Comparison of ENCODE assay signal across 13 cellular contexts in genomic region chr12:94706250-94706661, GRCh38. TPM values are rescaled to one million over a fixed set of nuclear protein-coding genes. Genes with fewer than 3 reads are reported as not detected.
DNase-seq lines count a peak whose midpoint lies in the region; ATAC-seq and TF ChIP-seq lines count a peak whose summit lies in the region.
"Had no signal": no experiment of that assay in that cellular context is flagged by ENCODE, and none has a peak within 500 bp of the region (broad histone marks: within the 10 kb centered on the region; RNA-seq: fewer than 3 reads in every experiment).

No MANE protein-coding gene starts in this region.

- no peak overlapping the region for H3K27ac ChIP-seq in adrenal gland

- CTCF ChIA-PET in HEK293T (lab: Yijun Ruan, JAX): no interaction called here

- H3K4me3 ChIP-seq in adrenal gland (no peak overlapping the region), BE2C (ENCODE audit: low read depth, low read length) (no peak overlapping the region)

- H3K4me1 Mint-ChIP-seq in activated T-cell treated with anti-CD3 and anti-CD28 coated beads, Interleukin-2, amount 50 U/mL, for 4 hours (ENCODE audit: low read depth): peaks cover 3% of the 10 kb centered on the region
- H3K4me1 Mint-ChIP-seq in activated T-cell treated with anti-CD3 and anti-CD28 coated beads, Interleukin-2, amount 50 U/mL, for 24 hours (ENCODE audit: low read depth): peaks cover 10% of the 10 kb centered on the region
- peaks cover 56% of the 10 kb centered on the region for H3K4me1 Mint-ChIP-seq in stimulated activated memory B cell treated with anti-CD40 and anti-IgM and Interleukin-4, amounts not matched to agents 10 μg/mL and 1 μg/mL and 100 μg/mL, for 72 hours

- TF ChIP-seq CTCF in adrenal gland (IDR thresholded peaks at IDR 0.05) (no peak), BE2C (IDR thresholded peaks at IDR 0.05; ENCODE audit: low read depth, low read length) (no peak)

- no peaks in the 10 kb centered on the region for H3K36me3 Mint-ChIP-seq in activated T-cell treated with anti-CD3 and anti-CD28 coated beads, Interleukin-2, amount 50 U/mL, for 4 hours (ENCODE audit: insufficient read depth)
- H3K36me3 Mint-ChIP-seq in activated T-cell treated with anti-CD3 and anti-CD28 coated beads, Interleukin-2, amount 50 U/mL, for 24 hours (ENCODE audit: low read depth): no peaks in the 10 kb centered on the region
- peaks cover 5% of the 10 kb centered on the region for H3K36me3 Mint-ChIP-seq in stimulated activated memory B cell treated with anti-CD40 and anti-IgM and Interleukin-4, amounts not matched to agents 10 μg/mL and 1 μg/mL and 100 μg/mL, for 72 hours

- no peak overlapping the region for H3K27ac Mint-ChIP-seq in activated T-cell treated with anti-CD3 and anti-CD28 coated beads, Interleukin-2, amount 50 U/mL, for 24 hours
- H3K27ac Mint-ChIP-seq in stimulated activated memory B cell treated with anti-CD40 and anti-IgM and Interleukin-4, amounts not matched to agents 10 μg/mL and 1 μg/mL and 100 μg/mL, for 72 hours: peak overlapping the region; percentile 57

- H3K27me3 Mint-ChIP-seq in activated T-cell treated with anti-CD3 and anti-CD28 coated beads, Interleukin-2, amount 50 U/mL, for 4 hours (ENCODE audit: low read depth): peaks cover 2% of the 10 kb centered on the region
- peaks cover 9% of the 10 kb centered on the region for H3K27me3 Mint-ChIP-seq in activated T-cell treated with anti-CD3 and anti-CD28 coated beads, Interleukin-2, amount 50 U/mL, for 24 hours
- H3K27me3 Mint-ChIP-seq in stimulated activated memory B cell treated with anti-CD40 and anti-IgM and Interleukin-4, amounts not matched to agents 10 μg/mL and 1 μg/mL and 100 μg/mL, for 72 hours: no peaks in the 10 kb centered on the region

- POLR2A ChIA-PET in HEK293T (lab: Yijun Ruan, JAX): no interaction called here

- H3K9me3 Mint-ChIP-seq in activated T-cell treated with anti-CD3 and anti-CD28 coated beads, Interleukin-2, amount 50 U/mL, for 4 hours: no peaks in the 10 kb centered on the region
- no peaks in the 10 kb centered on the region for H3K9me3 Mint-ChIP-seq in activated T-cell treated with anti-CD3 and anti-CD28 coated beads, Interleukin-2, amount 50 U/mL, for 24 hours
- H3K9me3 Mint-ChIP-seq in stimulated activated memory B cell treated with anti-CD40 and anti-IgM and Interleukin-4, amounts not matched to agents 10 μg/mL and 1 μg/mL and 100 μg/mL, for 72 hours: no peaks in the 10 kb centered on the region

- no peaks in the 10 kb centered on the region for H3K27me3 ChIP-seq in adrenal gland
- no peaks in the 10 kb centered on the region for H3K27me3 ChIP-seq in BE2C

- H3K36me3 ChIP-seq in adrenal gland (replicated peaks in 1 of 2) (no peaks in the 10 kb centered on the region), BE2C (no peaks in the 10 kb centered on the region)

- WGBS in adrenal gland, 4 donors: 52 to 71% (median 67%) methylated on average over 4 of the region's 4 CpGs

- no peak overlapping the region for H3K4me3 Mint-ChIP-seq in activated T-cell treated with anti-CD3 and anti-CD28 coated beads, Interleukin-2, amount 50 U/mL, for 4 hours
- H3K4me3 Mint-ChIP-seq in activated T-cell treated with anti-CD3 and anti-CD28 coated beads, Interleukin-2, amount 50 U/mL, for 24 hours: no peak overlapping the region
- H3K4me3 Mint-ChIP-seq in stimulated activated memory B cell treated with anti-CD40 and anti-IgM and Interleukin-4, amounts not matched to agents 10 μg/mL and 1 μg/mL and 100 μg/mL, for 72 hours: no peak overlapping the region

- DNase-seq in activated T-cell treated with anti-CD3 and anti-CD28 coated beads, Interleukin-2, amount 50 U/mL, for 4 hours: no peak
- DNase-seq in activated T-cell treated with anti-CD3 and anti-CD28 coated beads, Interleukin-2, amount 50 U/mL, for 24 hours: no peak
- no peak for DNase-seq in HEK293T (ENCODE audit: extremely low spot score)
- DNase-seq in putamen (ENCODE audit: low spot score): no peak
- no peak for DNase-seq in adrenal gland
- DNase-seq in BE2C: no peak
- DNase-seq: GOT3, kidney glomerular epithelial cell, NCI-H524 treated with DMSO at 0.1 percent for 48 hours, trophoblast cell had no signal

- peak; percentile 90 to 94 for ATAC-seq in activated T-cell treated with anti-CD3 and anti-CD28 coated beads, Interleukin-2, amount 50 U/mL, for 4 hours
- peak; percentile 50 for ATAC-seq in HG03469 (IDR thresholded peaks at IDR 0.05; ENCODE audit: unreplicated experiment)
- peak; percentile 55 for ATAC-seq in stimulated activated memory B cell treated with anti-CD40 and anti-IgM and Interleukin-4, amounts not matched to agents 10 μg/mL and 1 μg/mL and 100 μg/mL, for 72 hours
- ATAC-seq: SK-N-SH treated with all-trans-retinoic acid at 6 μM for 48 hours had no signal

- no peak for TF ChIP-seq POLR2A in adrenal gland (IDR thresholded peaks at IDR 0.05)

- intact Hi-C loops in adrenal gland (cut with DNase I): no loop called here

- H3K9me3 ChIP-seq in adrenal gland (replicated peaks in 1 of 3) (no peaks in the 10 kb centered on the region), BE2C (no peaks in the 10 kb centered on the region)

- H3K4me1 ChIP-seq in adrenal gland (replicated peaks in 1 of 2) (peaks cover 23 to 44% of the 10 kb centered on the region in 2 donors), BE2C (no peaks in the 10 kb centered on the region)

TF ChIP-seq in HEK293T, 16 proteins besides CTCF, POLR2A, EP300 and RAD21:
- TF ChIP-seq PKNOX1 (IDR thresholded peaks at IDR 0.05) (0 out of 2 replicates have a peak, but pooled peaks have one; percentile 8), L3MBTL2 (conservative IDR thresholded peaks at IDR 0.05) (no peak), ELF4 (IDR thresholded peaks at IDR 0.05) (no peak), SUZ12 (IDR thresholded peaks at IDR 0.05) (no peak)

RNA-seq across cellular contexts. Expression of gene TMCC3, which starts 55.9 kb away (rescaled TPM):
- under 1 TPM; 0.10 to 0.21 (median 0.11) TPM for total RNA-seq in activated T-cell treated with anti-CD3 and anti-CD28 coated beads, Interleukin-2, amount 50 U/mL, for 4 hours
- 10 to 100 TPM in 1 of 8 donors, 1 to 10 TPM in 7; 2.4 to 13.4 (median 6.7) TPM for total RNA-seq in adrenal gland
- polyA plus RNA-seq in adrenal gland: 1 to 10 TPM; 1.2 to 9.3 (median 2.2) TPM
- polyA plus RNA-seq in BE2C (2012; ENCODE audit: insufficient read depth, insufficient read length, low read depth): not detected
